Comparison of ENCODE assay signal across 14 cellular contexts in the genomic region with DNA sequence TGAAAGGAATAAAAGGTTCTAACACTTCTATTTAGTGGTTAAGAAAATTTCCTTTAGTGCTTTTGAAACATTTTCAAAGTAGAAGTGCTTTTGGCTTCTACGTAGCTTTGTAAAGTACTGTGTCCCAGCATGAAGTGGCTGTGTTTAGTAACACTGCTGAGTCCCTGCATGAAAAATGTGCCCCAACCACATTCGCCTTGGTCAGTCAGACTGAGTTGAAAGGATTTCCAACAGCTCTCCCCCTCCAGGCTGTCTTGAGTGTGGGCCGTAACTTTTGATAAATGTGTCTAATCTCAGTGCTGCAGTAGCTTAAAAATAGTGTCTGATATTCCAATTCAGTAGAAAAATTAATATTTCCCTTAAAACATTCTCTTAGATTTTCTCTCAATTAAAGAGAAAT.
DNase-seq lines count a peak whose midpoint lies in the region; ATAC-seq and TF ChIP-seq lines count a peak whose summit lies in the region.
"Had no signal": no experiment of that assay in that cellular context is flagged by ENCODE, and none has a peak within 500 bp of the region (broad histone marks: within the 10 kb centered on the region; RNA-seq: fewer than 3 reads in every experiment).

No MANE protein-coding gene starts in this region.

- peaks cover 7% of the 10 kb centered on the region for H3K9me3 Mint-ChIP-seq in neural progenitor cell

- peaks cover 34% of the 10 kb centered on the region for H3K4me1 Mint-ChIP-seq in neural progenitor cell
- H3K4me1 Mint-ChIP-seq: naive B cell had no signal

- peak overlapping the region; percentile 36 for H3K4me3 ChIP-seq in adipocyte (ENCODE audit: low read length)
- no peak overlapping the region for H3K4me3 ChIP-seq in neural progenitor cell
- H3K4me3 ChIP-seq: stomach had no signal

- peak; percentile 36 for DNase-seq in Ammon's horn (ENCODE audit: low spot score)
- peak; percentile 75 for DNase-seq in adipocyte (ENCODE audit: low read depth)
- no peak for DNase-seq in Right ventricle myocardium superior
- DNase-seq in neural progenitor cell (ENCODE audit: low spot score) = peak; percentile 31
- no peak for DNase-seq in NCI-H1694 (lab: John Stamatoyannopoulos, UW)
- no peak for DNase-seq in NCI-H128 (lab: John Stamatoyannopoulos, UW; ENCODE audit: unreplicated experiment)
- no peak for DNase-seq in NOMO-1 (lab: John Stamatoyannopoulos, UW; ENCODE audit: unreplicated experiment in 2 of 2)
- no peak for DNase-seq in NOMO-1 treated with dmso at 0.1 percent for 144 hours (lab: John Stamatoyannopoulos, UW; ENCODE audit: unreplicated experiment)
- DNase-seq: glutamatergic neuron, naive B cell, NCI-H1694 treated with DMSO at 0.1 percent for 48 hours, OCI-M1, stomach had no signal

- H3K27ac Mint-ChIP-seq in neural progenitor cell = peak overlapping the region; percentile 59
- H3K27ac Mint-ChIP-seq: naive B cell had no signal

- no peaks in the 10 kb centered on the region for H3K36me3 Mint-ChIP-seq in neural progenitor cell
- H3K36me3 Mint-ChIP-seq: brain had no signal

- H3K9me3 ChIP-seq in adipocyte (ENCODE audit: control insufficient read depth, low read length) (no peaks in the 10 kb centered on the region), neural progenitor cell (ENCODE audit: low read depth) (no peaks in the 10 kb centered on the region)
- H3K9me3 ChIP-seq: stomach had no signal

- H3K36me3 ChIP-seq in adipocyte (ENCODE audit: control insufficient read depth, insufficient read depth, low read length, severe bottlenecking) (no peaks in the 10 kb centered on the region), neural progenitor cell (no peaks in the 10 kb centered on the region)
- H3K36me3 ChIP-seq: stomach had no signal

- no peak overlapping the region for H3K4me2 ChIP-seq in neural progenitor cell

- no peaks in the 10 kb centered on the region for H3F3A ChIP-seq in neural progenitor cell (ENCODE audit: low read depth)

- ATAC-seq in Right ventricle myocardium superior (ENCODE audit: poor library complexity) = peak; percentile 87

- peaks cover 14% of the 10 kb centered on the region for H3K4me1 ChIP-seq in adipocyte (ENCODE audit: control insufficient read depth, insufficient read depth, low read length)
- H3K4me1 ChIP-seq in neural progenitor cell = peaks cover 10% of the 10 kb centered on the region
- H3K4me1 ChIP-seq: stomach had no signal

- no peaks in the 10 kb centered on the region for H4K20me1 ChIP-seq in neural progenitor cell (ENCODE audit: low read depth)

- intact Hi-C loops in Right ventricle myocardium superior (cut with DNase I) = loop anchor here (10.0 kb wide), 1 partner anchor 185 kb away; no protein-coding TSS in a partner anchor

- no peak overlapping the region for H3K27ac ChIP-seq in neural progenitor cell

- H3K79me2 ChIP-seq in neural progenitor cell (ENCODE audit: low read depth) = no peaks in the 10 kb centered on the region

- H2AFZ ChIP-seq in neural progenitor cell (replicated peaks) = peak overlapping the region; percentile 17

- H3K27me3 ChIP-seq in adipocyte (replicated peaks; ENCODE audit: control insufficient read depth, insufficient read depth, low read length) (no peaks in the 10 kb centered on the region), neural progenitor cell (no peaks in the 10 kb centered on the region)
- H3K27me3 ChIP-seq: stomach had no signal

- H3K27me3 Mint-ChIP-seq in neural progenitor cell (ENCODE audit: insufficient read depth, low read depth) = peaks cover 2% of the 10 kb centered on the region
- H3K27me3 Mint-ChIP-seq: brain had no signal

- H3K9ac ChIP-seq in adipocyte (ENCODE audit: low read length) (peak overlapping the region; percentile 53), neural progenitor cell (no peak overlapping the region)

- peak overlapping the region; percentile 11 for H3K4me3 Mint-ChIP-seq in neural progenitor cell
- H3K4me3 Mint-ChIP-seq: brain, naive B cell had no signal

- no peak for TF ChIP-seq CTCF in neural progenitor cell (IDR thresholded peaks at IDR 0.05)

Comparison
In these comparisons a context has a peak if more than half of its experiments do, and no peak if none do; other contexts are left out.
1. DNase-seq: peak in Ammon's horn (single experiment), adipocyte (single experiment) and neural progenitor cell (single experiment); none in Right ventricle myocardium superior (single experiment), NCI-H1694 (single experiment), NCI-H128 (single experiment), NOMO-1 (0 of 2) and NOMO-1 treated with dmso at 0.1 percent for 144 hours (single experiment).